ENCODE assay signal across 19 cellular contexts in genomic region chr11:12531681-12532080, GRCh38.
DNase-seq lines count a peak whose midpoint lies in the region; ATAC-seq, FAIRE-seq and TF ChIP-seq lines count a peak whose summit lies in the region.
"Had no signal": no experiment of that assay in that cellular context is flagged by ENCODE, and none has a peak within 500 bp of the region (broad histone marks: within the 10 kb centered on the region; RNA-seq: fewer than 3 reads in every experiment).

No MANE protein-coding gene starts in this region.

- peaks cover 5% of the 10 kb centered on the region for H3K4me1 ChIP-seq in foreskin keratinocyte
- peaks cover 16% of the 10 kb centered on the region for H3K4me1 ChIP-seq in smooth muscle cell (ENCODE audit: low read depth)

- peak overlapping the region; percentile 50 for H3K27ac ChIP-seq in foreskin keratinocyte
- peak overlapping the region; percentile 38 for H3K27ac ChIP-seq in smooth muscle cell (ENCODE audit: low read depth)
- H3K27ac ChIP-seq: PC-9 had no signal

- H4K20me1 ChIP-seq in smooth muscle cell (ENCODE audit: low read depth) = no peaks in the 10 kb centered on the region

- H3K4me3 Mint-ChIP-seq in activated T-helper 17 cell treated with anti-CD3 and anti-CD28 coated beads, Interleukin-2, amount 50 U/mL, for 72 hours = no peak overlapping the region

- no peaks in the 10 kb centered on the region for H3K9me3 ChIP-seq in smooth muscle cell (replicated peaks; ENCODE audit: low read depth)
- H3K9me3 ChIP-seq: MG63 had no signal

- no peak for TF ChIP-seq CTCF in bronchial epithelial cell (IDR thresholded peaks at IDR 0.05; ENCODE audit: insufficient read depth, low read length, severe bottlenecking)
- no peak for TF ChIP-seq CTCF in foreskin keratinocyte (conservative IDR thresholded peaks at IDR 0.05)
- no peak for TF ChIP-seq CTCF in smooth muscle cell (IDR thresholded peaks at IDR 0.05; ENCODE audit: borderline replicate concordance, insufficient read depth, poor library complexity, severe bottlenecking)

- peak; percentile 70 for FAIRE-seq in bronchial epithelial cell (lab: Jason Lieb, UNC)
- FAIRE-seq: GM19239, H54, HTR-8/SVneo had no signal

- no peak overlapping the region for H3K4me3 ChIP-seq in bronchial epithelial cell (ENCODE audit: low read depth, low read length)
- H3K4me3 ChIP-seq in smooth muscle cell = no peak overlapping the region
- H3K4me3 ChIP-seq: MG63, PC-9 had no signal

- H3K9me3 Mint-ChIP-seq in activated T-helper 17 cell treated with anti-CD3 and anti-CD28 coated beads, Interleukin-2, amount 50 U/mL, for 72 hours = no peaks in the 10 kb centered on the region

- no peak overlapping the region for H2AFZ ChIP-seq in smooth muscle cell (ENCODE audit: low read depth)
- H2AFZ ChIP-seq: PC-9 had no signal

- peaks cover 19% of the 10 kb centered on the region for H3F3A ChIP-seq in smooth muscle cell (ENCODE audit: low read depth)

- no peaks in the 10 kb centered on the region for H3K4me1 Mint-ChIP-seq in activated T-helper 17 cell treated with anti-CD3 and anti-CD28 coated beads, Interleukin-2, amount 50 U/mL, for 72 hours

- no peaks in the 10 kb centered on the region for H3K36me3 ChIP-seq in bronchial epithelial cell (ENCODE audit: control insufficient read depth, insufficient read depth, low read length)
- peaks cover 8% of the 10 kb centered on the region for H3K36me3 ChIP-seq in smooth muscle cell (ENCODE audit: low read depth)

- H3K27me3 ChIP-seq in bronchial epithelial cell (ENCODE audit: control insufficient read depth, insufficient read depth, low read length) = no peaks in the 10 kb centered on the region
- no peaks in the 10 kb centered on the region for H3K27me3 ChIP-seq in foreskin keratinocyte
- no peaks in the 10 kb centered on the region for H3K27me3 ChIP-seq in smooth muscle cell (ENCODE audit: low read depth)
- H3K27me3 ChIP-seq: MG63 had no signal

- peak overlapping the region; percentile 6 for H3K4me2 ChIP-seq in smooth muscle cell
- H3K4me2 ChIP-seq: PC-9 had no signal

- peak; percentile 30 for DNase-seq in HS-5 (ENCODE audit: low read depth)
- peak; percentile 71 for DNase-seq in bronchial epithelial cell (ENCODE audit: low read depth)
- DNase-seq in foreskin keratinocyte = peak; percentile 61 to 80
- DNase-seq in smooth muscle cell (lab: John Stamatoyannopoulos, UW; ENCODE audit: unreplicated experiment) = no peak
- DNase-seq in kidney tubule cell (ENCODE audit: low spot score) = no peak
- DNase-seq: DMS153, DND-41, KBM-7, MG63, NCI-H1105 treated with DMSO at 0.1 percent for 48 hours, NCI-H2029 treated with DMSO at 0.1 percent for 48 hours, NCI-H2227 treated with DMSO at 0.1 percent for 48 hours, PC-9, Right ventricle myocardium superior had no signal

- no peaks in the 10 kb centered on the region for H3K79me2 ChIP-seq in smooth muscle cell (ENCODE audit: low read depth)

- no peak overlapping the region for H3K27ac Mint-ChIP-seq in activated T-helper 17 cell treated with anti-CD3 and anti-CD28 coated beads, Interleukin-2, amount 50 U/mL, for 72 hours

- no peaks in the 10 kb centered on the region for H3K36me3 Mint-ChIP-seq in activated T-helper 17 cell treated with anti-CD3 and anti-CD28 coated beads, Interleukin-2, amount 50 U/mL, for 72 hours (ENCODE audit: low read depth)

- WGBS in smooth muscle cell (ENCODE audit: low lambda C conversion rate) = 77% methylated on average over 3 of the region's 3 CpGs

- H3K9ac ChIP-seq in smooth muscle cell (ENCODE audit: low read depth) = no peak overlapping the region

- ATAC-seq in foreskin keratinocyte (peak; percentile 88), HG03139 (IDR thresholded peaks at IDR 0.05; ENCODE audit: unreplicated experiment) (no peak)
- ATAC-seq in activated T-helper 17 cell treated with anti-CD3 and anti-CD28 coated beads, Interleukin-2, amount 50 U/mL, for 72 hours (replicated peaks) = no peak

- peaks cover 12% of the 10 kb centered on the region for H3K27me3 Mint-ChIP-seq in activated T-helper 17 cell treated with anti-CD3 and anti-CD28 coated beads, Interleukin-2, amount 50 U/mL, for 72 hours

Comparison
In these comparisons a context has a peak if more than half of its experiments do, and no peak if none do; other contexts are left out.
1. DNase-seq: peak in HS-5 (single experiment), bronchial epithelial cell (single experiment) and foreskin keratinocyte (2 of 2); none in smooth muscle cell (single experiment) and kidney tubule cell (single experiment).